ENCODE assay signal across 1 cellular context in genomic region chr4:142752331-142752830, GRCh38.
TF ChIP-seq lines count a peak whose summit lies in the region.

No MANE protein-coding gene starts in this region.

TF ChIP-seq in GM23338, 12 proteins besides CTCF, POLR2A, EP300 and RAD21 (continued from another document):
- TF ChIP-seq ZNF462 (CRISPR knock-in tag; IDR thresholded peaks at IDR 0.05) (no peak), CREB1 (CRISPR knock-in tag; IDR thresholded peaks at IDR 0.05; ENCODE audit: low read depth) (no peak), NANOG (IDR thresholded peaks at IDR 0.05; ENCODE audit: borderline replicate concordance) (no peak), ZNF331 (CRISPR knock-in tag; IDR thresholded peaks at IDR 0.05; ENCODE audit: low read depth) (no peak), EZH2 (IDR thresholded peaks at IDR 0.05; ENCODE audit: low read depth, unreplicated experiment) (no peak), ZNF114 (CRISPR knock-in tag; IDR thresholded peaks at IDR 0.05) (no peak), STAT1 (IDR thresholded peaks at IDR 0.05; ENCODE audit: unreplicated experiment) (no peak), ETS1 (IDR thresholded peaks at IDR 0.05) (no peak), JUNB (IDR thresholded peaks at IDR 0.05; ENCODE audit: unreplicated experiment) (no peak), POLR2AphosphoS5 (IDR thresholded peaks at IDR 0.05; ENCODE audit: low read depth) (no peak), REST (IDR thresholded peaks at IDR 0.05; ENCODE audit: unreplicated experiment) (no peak)
